Comparison of ENCODE assay signal across 2 cellular contexts in genomic region chr21:43832158-43832550, GRCh38.
TF ChIP-seq lines count a peak whose summit lies in the region.

No MANE protein-coding gene starts in this region.

TF ChIP-seq in SK-N-SH, 30 proteins besides CTCF, POLR2A, EP300 and RAD21 (continued from another document):
- TF ChIP-seq TEAD4 (IDR thresholded peaks at IDR 0.05; ENCODE audit: borderline replicate concordance, insufficient read depth): no peak

TF ChIP-seq in SK-N-SH treated with all-trans-retinoic acid at 6 μM for 48 hours, 23 proteins besides CTCF, POLR2A, EP300 and RAD21 (continued from another document):
- TF ChIP-seq PATZ1 (CRISPR knock-in tag; IDR thresholded peaks at IDR 0.05; ENCODE audit: borderline replicate concordance): no peak
- TF ChIP-seq ARNTL (CRISPR knock-in tag; IDR thresholded peaks at IDR 0.05; ENCODE audit: borderline replicate concordance, low read depth): no peak
- no peak for TF ChIP-seq ZNF565 (CRISPR knock-in tag; conservative IDR thresholded peaks at IDR 0.05; ENCODE audit: low read depth)
- no peak for TF ChIP-seq CSDC2 (CRISPR knock-in tag; IDR thresholded peaks at IDR 0.05)
- TF ChIP-seq ZFP30 (CRISPR knock-in tag; IDR thresholded peaks at IDR 0.05): no peak
- no peak for TF ChIP-seq TCF4 (CRISPR knock-in tag; IDR thresholded peaks at IDR 0.05; ENCODE audit: borderline replicate concordance)
- TF ChIP-seq, protein P1, sequence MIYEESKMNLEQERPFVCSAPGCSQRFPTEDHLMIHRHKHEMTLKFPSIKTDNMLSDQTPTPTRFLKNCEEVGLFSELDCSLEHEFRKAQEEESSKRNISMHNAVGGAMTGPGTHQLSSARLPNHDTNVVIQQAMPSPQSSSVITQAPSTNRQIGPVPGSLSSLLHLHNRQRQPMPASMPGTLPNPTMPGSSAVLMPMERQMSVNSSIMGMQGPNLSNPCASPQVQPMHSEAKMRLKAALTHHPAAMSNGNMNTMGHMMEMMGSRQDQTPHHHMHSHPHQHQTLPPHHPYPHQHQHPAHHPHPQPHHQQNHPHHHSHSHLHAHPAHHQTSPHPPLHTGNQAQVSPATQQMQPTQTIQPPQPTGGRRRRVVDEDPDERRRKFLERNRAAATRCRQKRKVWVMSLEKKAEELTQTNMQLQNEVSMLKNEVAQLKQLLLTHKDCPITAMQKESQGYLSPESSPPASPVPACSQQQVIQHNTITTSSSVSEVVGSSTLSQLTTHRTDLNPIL (CRISPR knock-in tag; IDR thresholded peaks at IDR 0.05; ENCODE audit: low read depth): no peak
- TF ChIP-seq ISL1 (CRISPR knock-in tag; IDR thresholded peaks at IDR 0.05): no peak
- no peak for TF ChIP-seq SNAI2 (CRISPR knock-in tag; IDR thresholded peaks at IDR 0.05)
- TF ChIP-seq CSRNP3 (CRISPR knock-in tag; IDR thresholded peaks at IDR 0.05): no peak
- TF ChIP-seq ESRRG (CRISPR knock-in tag; IDR thresholded peaks at IDR 0.05): no peak
- TF ChIP-seq, protein P2, sequence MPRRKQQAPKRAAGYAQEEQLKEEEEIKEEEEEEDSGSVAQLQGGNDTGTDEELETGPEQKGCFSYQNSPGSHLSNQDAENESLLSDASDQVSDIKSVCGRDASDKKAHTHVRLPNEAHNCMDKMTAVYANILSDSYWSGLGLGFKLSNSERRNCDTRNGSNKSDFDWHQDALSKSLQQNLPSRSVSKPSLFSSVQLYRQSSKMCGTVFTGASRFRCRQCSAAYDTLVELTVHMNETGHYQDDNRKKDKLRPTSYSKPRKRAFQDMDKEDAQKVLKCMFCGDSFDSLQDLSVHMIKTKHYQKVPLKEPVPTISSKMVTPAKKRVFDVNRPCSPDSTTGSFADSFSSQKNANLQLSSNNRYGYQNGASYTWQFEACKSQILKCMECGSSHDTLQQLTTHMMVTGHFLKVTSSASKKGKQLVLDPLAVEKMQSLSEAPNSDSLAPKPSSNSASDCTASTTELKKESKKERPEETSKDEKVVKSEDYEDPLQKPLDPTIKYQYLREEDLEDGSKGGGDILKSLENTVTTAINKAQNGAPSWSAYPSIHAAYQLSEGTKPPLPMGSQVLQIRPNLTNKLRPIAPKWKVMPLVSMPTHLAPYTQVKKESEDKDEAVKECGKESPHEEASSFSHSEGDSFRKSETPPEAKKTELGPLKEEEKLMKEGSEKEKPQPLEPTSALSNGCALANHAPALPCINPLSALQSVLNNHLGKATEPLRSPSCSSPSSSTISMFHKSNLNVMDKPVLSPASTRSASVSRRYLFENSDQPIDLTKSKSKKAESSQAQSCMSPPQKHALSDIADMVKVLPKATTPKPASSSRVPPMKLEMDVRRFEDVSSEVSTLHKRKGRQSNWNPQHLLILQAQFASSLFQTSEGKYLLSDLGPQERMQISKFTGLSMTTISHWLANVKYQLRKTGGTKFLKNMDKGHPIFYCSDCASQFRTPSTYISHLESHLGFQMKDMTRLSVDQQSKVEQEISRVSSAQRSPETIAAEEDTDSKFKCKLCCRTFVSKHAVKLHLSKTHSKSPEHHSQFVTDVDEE (CRISPR knock-in tag; IDR thresholded peaks at IDR 0.05): no peak
- TF ChIP-seq ZNF8 (CRISPR knock-in tag; IDR thresholded peaks at IDR 0.05): no peak
- no peak for TF ChIP-seq OSR1 (CRISPR knock-in tag; IDR thresholded peaks at IDR 0.05)
- no peak for TF ChIP-seq RARB (CRISPR knock-in tag; IDR thresholded peaks at IDR 0.05)
- no peak for TF ChIP-seq ZNF70 (CRISPR knock-in tag; IDR thresholded peaks at IDR 0.05)
- no peak for TF ChIP-seq TOX (CRISPR knock-in tag; IDR thresholded peaks at IDR 0.05; ENCODE audit: borderline replicate concordance)
- TF ChIP-seq BACH2 (CRISPR knock-in tag; IDR thresholded peaks at IDR 0.05; ENCODE audit: borderline replicate concordance): no peak
TF ChIP-seq in SK-N-SH treated with all-trans-retinoic acid at 6 μM for 48 hours: peak in this region for 0.
